ENCODE assay signal across 8 cellular contexts in genomic region chr2:46297546-46298271, GRCh38. TPM values are rescaled to one million over a fixed set of nuclear protein-coding genes. Genes with fewer than 3 reads are reported as not detected.
DNase-seq lines count a peak whose midpoint lies in the region; ATAC-seq lines count a peak whose summit lies in the region.

No MANE protein-coding gene starts in this region.

- no peaks in the 10 kb centered on the region for H3K36me3 Mint-ChIP-seq in activated naive CD4-positive, alpha-beta T cell treated with anti-CD3 and anti-CD28 coated beads, Interleukin-2, amount 50 U/mL, for 24 hours

- no peaks in the 10 kb centered on the region for H3K9me3 ChIP-seq in SJCRH30 (replicated peaks)

- H3K9me3 Mint-ChIP-seq in activated naive CD4-positive, alpha-beta T cell treated with anti-CD3 and anti-CD28 coated beads, Interleukin-2, amount 50 U/mL, for 24 hours: no peaks in the 10 kb centered on the region

- peak; percentile 19 for ATAC-seq in HG03108 (IDR thresholded peaks at IDR 0.05; ENCODE audit: unreplicated experiment)
- ATAC-seq in left ventricle myocardium superior: peak; percentile 44
- ATAC-seq in sciatic nerve: peak; percentile 19

- H3K4me3 Mint-ChIP-seq in activated naive CD4-positive, alpha-beta T cell treated with anti-CD3 and anti-CD28 coated beads, Interleukin-2, amount 50 U/mL, for 24 hours: peak overlapping the region; percentile 87

- no peaks in the 10 kb centered on the region for H3K36me3 ChIP-seq in SJCRH30

- no peaks in the 10 kb centered on the region for H3K4me1 ChIP-seq in SJCRH30

- H3K4me1 Mint-ChIP-seq in activated naive CD4-positive, alpha-beta T cell treated with anti-CD3 and anti-CD28 coated beads, Interleukin-2, amount 50 U/mL, for 24 hours: peaks cover 22% of the 10 kb centered on the region

- H3K27ac Mint-ChIP-seq in activated naive CD4-positive, alpha-beta T cell treated with anti-CD3 and anti-CD28 coated beads, Interleukin-2, amount 50 U/mL, for 24 hours: no peak overlapping the region

- H3K27me3 ChIP-seq in SJCRH30: no peaks in the 10 kb centered on the region

- H3K4me3 ChIP-seq in SJCRH30: peak overlapping the region; percentile 62

- DNase-seq in NOMO-1 treated with dmso at 0.1 percent for 144 hours (lab: John Stamatoyannopoulos, UW; ENCODE audit: unreplicated experiment) (peak; percentile 51), NOMO-1 (lab: John Stamatoyannopoulos, UW; ENCODE audit: unreplicated experiment in 2 of 2) (no peak), SJCRH30 (peak in 1 of 2 experiments; percentile 35), left ventricle myocardium superior (peak; percentile 78), sciatic nerve (ENCODE audit: low spot score) (peak; percentile 84), cerebellum (ENCODE audit: low spot score) (no peak)

- peaks cover 27% of the 10 kb centered on the region for H3K27me3 Mint-ChIP-seq in activated naive CD4-positive, alpha-beta T cell treated with anti-CD3 and anti-CD28 coated beads, Interleukin-2, amount 50 U/mL, for 24 hours

- H3K27ac ChIP-seq in SJCRH30: no peak overlapping the region; the same call in 1 of the 2 replicates

- intact Hi-C loops in left ventricle myocardium superior (cut with micrococcal nuclease): no loop called here
- intact Hi-C loops in sciatic nerve (cut with DNase I): loop anchor here (5.0 kb wide), 1 partner anchor 40 kb away; no protein-coding TSS in a partner anchor

RNA-seq across cellular contexts. Expression of gene EPAS1, which starts 0.5 kb away (rescaled TPM):
- 16.5 and 17.3 TPM in 2 replicates for total RNA-seq in SJCRH30 (2014; rRNA removed; shearing (Covaris generic))
- total RNA-seq in left ventricle myocardium superior: 212 TPM
- 270 TPM for total RNA-seq in sciatic nerve
- total RNA-seq in cerebellum: 13.0 TPM

Comparison
In these comparisons a context has a peak if more than half of its experiments do, and no peak if none do; other contexts are left out.
1. DNase-seq: peak in NOMO-1 treated with dmso at 0.1 percent for 144 hours (single experiment), left ventricle myocardium superior (single experiment) and sciatic nerve (single experiment); none in NOMO-1 (0 of 2) and cerebellum (single experiment).
2. RNA of gene EPAS1, which starts 0.5 kb away (total RNA-seq): 270 TPM in sciatic nerve (single experiment) and 212 TPM in left ventricle myocardium superior (single experiment); 16.5 to 17.3 TPM in SJCRH30 and 13.0 TPM in cerebellum (single experiment); every median in the first group is over 10 times any median in the second.
3. Peak in every context shown above with its lines, with median percentiles within 50 percentile points of each other: ATAC-seq.